20 cellular contexts compared by ENCODE assay signal in genomic region chr17:10177131-10177920, GRCh38. TPM values are rescaled to one million over a fixed set of nuclear protein-coding genes. Genes with fewer than 3 reads are reported as not detected.
DNase-seq lines count a peak whose midpoint lies in the region; ATAC-seq and TF ChIP-seq lines count a peak whose summit lies in the region.
"Had no signal": no experiment of that assay in that cellular context is flagged by ENCODE, and none has a peak within 500 bp of the region (broad histone marks: within the 10 kb centered on the region; RNA-seq: fewer than 3 reads in every experiment).

No MANE protein-coding gene starts in this region.

- H3K9me3 Mint-ChIP-seq in HFFc6, result no peaks in the 10 kb centered on the region; the same call in 1 of the 2 replicates
- H3K9me3 Mint-ChIP-seq in brain, result peaks cover 4 to 8% (median 5%) of the 10 kb centered on the region in 5 experiments
- H3K9me3 Mint-ChIP-seq: CD8-positive, alpha-beta T cell; naive B cell had no signal

- H4K91ac ChIP-seq in mesenchymal stem cell (ENCODE audit: low read length), result no peak overlapping the region

- intact Hi-C loops in spleen (cut with DNase I; ENCODE audit: low total_unique reads), result no loop called here
- intact Hi-C loops in thyroid gland (cut with DNase I), result no loop called here

- H3K36me3 Mint-ChIP-seq in HFFc6 (ENCODE audit: low read depth) (peaks cover 6% of the 10 kb centered on the region), brain (peaks cover 2% of the 10 kb centered on the region)
- H3K36me3 Mint-ChIP-seq: activated CD8-positive, alpha-beta memory T cell treated with anti-CD3 and anti-CD28 coated beads, Interleukin-2, amount 10 ng/mL, durations not matched to agents 7 days and 5 days; CD8-positive, alpha-beta T cell; naive B cell had no signal

- H3K27me3 Mint-ChIP-seq in HFFc6 (ENCODE audit: insufficient read depth), result no peaks in the 10 kb centered on the region; the same call in 1 of the 2 replicates
- H3K27me3 Mint-ChIP-seq in brain, result no peaks in the 10 kb centered on the region
- H3K27me3 Mint-ChIP-seq: activated CD8-positive, alpha-beta memory T cell treated with anti-CD3 and anti-CD28 coated beads, Interleukin-2, amount 10 ng/mL, durations not matched to agents 7 days and 5 days; naive B cell had no signal

- peak overlapping the region in 1 of 2 experiments; percentile 56 for H3K23ac ChIP-seq in mesenchymal stem cell (ENCODE audit: low read length in 2 of 2)

- no peak overlapping the region for H2AK5ac ChIP-seq in mesenchymal stem cell (ENCODE audit: low read length, severe bottlenecking)

- H3K4me2 ChIP-seq in mesenchymal stem cell (ENCODE audit: low read length, poor library complexity, severe bottlenecking), result no peak overlapping the region

- H3K27me3 ChIP-seq in mesenchymal stem cell (ENCODE audit: control insufficient read depth in 1 of 2, insufficient read depth in 1 of 2, low read length in 2 of 2) (no peaks in the 10 kb centered on the region), spleen (replicated peaks in 1 of 7) (no peaks in the 10 kb centered on the region), thyroid gland (no peaks in the 10 kb centered on the region), BE2C (no peaks in the 10 kb centered on the region)
- H3K27me3 ChIP-seq: dorsolateral prefrontal cortex, sigmoid colon, suprapubic skin had no signal

- TF ChIP-seq POLR2A in spleen (IDR thresholded peaks at IDR 0.05), result no peak
- no peak for TF ChIP-seq POLR2A in thyroid gland (IDR thresholded peaks at IDR 0.05)

- H2BK120ac ChIP-seq in mesenchymal stem cell (ENCODE audit: low read depth, low read length), result no peak overlapping the region

- TF ChIP-seq CTCF in HFFc6 (IDR thresholded peaks at IDR 0.05), result no peak
- TF ChIP-seq CTCF in brain (conservative IDR thresholded peaks at IDR 0.05), result no peak
- TF ChIP-seq CTCF in spleen (IDR thresholded peaks at IDR 0.05 in 8 of 11, conservative IDR thresholded peaks at IDR 0.05 in 3 of 11), result no peak
- TF ChIP-seq CTCF in thyroid gland (IDR thresholded peaks at IDR 0.05), result no peak
- no peak for TF ChIP-seq CTCF in BE2C (IDR thresholded peaks at IDR 0.05; ENCODE audit: low read depth, low read length)

- peak overlapping the region; percentile 56 for H3K4me3 Mint-ChIP-seq in HFFc6
- peak overlapping the region in 1 of 5 experiments; percentile 4 for H3K4me3 Mint-ChIP-seq in brain
- H3K4me3 Mint-ChIP-seq: activated CD8-positive, alpha-beta memory T cell treated with anti-CD3 and anti-CD28 coated beads, Interleukin-2, amount 10 ng/mL, durations not matched to agents 7 days and 5 days; CD8-positive, alpha-beta T cell; T-helper 17 cell had no signal

- ATAC-seq in HG03280 (IDR thresholded peaks at IDR 0.05; ENCODE audit: unreplicated experiment), result no peak
- ATAC-seq: activated CD8-positive, alpha-beta memory T cell treated with anti-CD3 and anti-CD28 coated beads, Interleukin-2, amount 10 ng/mL, durations not matched to agents 7 days and 5 days; CD8-positive, alpha-beta T cell; T-helper 17 cell had no signal

- H3K4me1 ChIP-seq in mesenchymal stem cell (ENCODE audit: control insufficient read depth, insufficient read depth, low read depth, low read length), result peaks cover 16% of the 10 kb centered on the region
- H3K4me1 ChIP-seq in spleen, result peaks cover 8 to 81% (median 21%) of the 10 kb centered on the region in 6 donors
- no peaks in the 10 kb centered on the region for H3K4me1 ChIP-seq in thyroid gland
- H3K4me1 ChIP-seq in BE2C, result no peaks in the 10 kb centered on the region

- H2BK12ac ChIP-seq in mesenchymal stem cell (ENCODE audit: low read length in 2 of 2), result no peak overlapping the region

- H3K9me3 ChIP-seq in mesenchymal stem cell (ENCODE audit: control insufficient read depth, low read length), result no peaks in the 10 kb centered on the region
- H3K9me3 ChIP-seq in spleen, result no peaks in the 10 kb centered on the region
- H3K9me3 ChIP-seq in thyroid gland, result no peaks in the 10 kb centered on the region
- H3K9me3 ChIP-seq in BE2C, result no peaks in the 10 kb centered on the region
- H3K9me3 ChIP-seq: heart left ventricle, sigmoid colon, suprapubic skin had no signal

- DNase-seq in HFFc6, result no peak
- DNase-seq in mesenchymal stem cell, result no peak
- DNase-seq in spleen, result peak; percentile 10
- no peak for DNase-seq in thyroid gland
- no peak for DNase-seq in BE2C
- DNase-seq: activated CD4-positive, alpha-beta T cell treated with anti-CD3 and anti-CD28 coated beads for 48 hours; activated CD8-positive, alpha-beta memory T cell treated with anti-CD3 and anti-CD28 coated beads, Interleukin-2, amount 10 ng/mL, durations not matched to agents 7 days and 5 days; activated naive CD4-positive, alpha-beta T cell treated with anti-CD3 and anti-CD28 coated beads, Interleukin-2, amount 50 U/mL, for 16 hours; CD8-positive, alpha-beta T cell; central memory CD4-positive, alpha-beta T cell; naive B cell; NCI-H1436 treated with DMSO at 0.1 percent for 48 hours; sigmoid colon; T-helper 17 cell had no signal

- H3K18ac ChIP-seq in mesenchymal stem cell (ENCODE audit: low read depth in 1 of 2, low read length in 2 of 2), result no peak overlapping the region

- H2BK5ac ChIP-seq in mesenchymal stem cell (ENCODE audit: low read depth, low read length, poor library complexity, severe bottlenecking), result no peak overlapping the region

- H3K14ac ChIP-seq in mesenchymal stem cell (ENCODE audit: low read length in 2 of 2), result peak overlapping the region in 1 of 2 experiments; percentile 7

- H3K4me3 ChIP-seq in mesenchymal stem cell (ENCODE audit: insufficient read depth in 1 of 2, low read depth in 1 of 2, low read length in 2 of 2) (no peak overlapping the region), spleen (no peak overlapping the region), thyroid gland (replicated peaks in 1 of 3) (no peak overlapping the region), BE2C (ENCODE audit: low read depth, low read length) (no peak overlapping the region)
- H3K4me3 ChIP-seq: dorsolateral prefrontal cortex, heart left ventricle, MG63, sigmoid colon, suprapubic skin had no signal

- H3K36me3 ChIP-seq in mesenchymal stem cell (ENCODE audit: control insufficient read depth in 1 of 2, insufficient read depth in 2 of 2, low read depth in 1 of 2, low read length in 2 of 2), result no peaks in the 10 kb centered on the region
- no peaks in the 10 kb centered on the region for H3K36me3 ChIP-seq in spleen
- no peaks in the 10 kb centered on the region for H3K36me3 ChIP-seq in thyroid gland
- H3K36me3 ChIP-seq in BE2C, result no peaks in the 10 kb centered on the region
- H3K36me3 ChIP-seq: heart left ventricle, MG63, sigmoid colon, suprapubic skin had no signal

- peak overlapping the region; percentile 81 for H3K9ac ChIP-seq in mesenchymal stem cell (ENCODE audit: low read length)

- WGBS in mesenchymal stem cell, result 66% methylated on average over 6 of the region's 7 CpGs
- WGBS in spleen, 5 donors, result 81 to 89% (median 84%) methylated on average over 7 of the region's 7 CpGs
- WGBS in thyroid gland, 2 donors, result 65 to 70% methylated on average over 7 of the region's 7 CpGs

- H2BK15ac ChIP-seq in mesenchymal stem cell (ENCODE audit: low read depth, poor library complexity, severe bottlenecking), result peak overlapping the region; percentile 62

- H2AFZ ChIP-seq in mesenchymal stem cell (ENCODE audit: low read depth, low read length), result no peak overlapping the region

- peak overlapping the region; percentile 7 for H4K8ac ChIP-seq in mesenchymal stem cell (ENCODE audit: low read length)

- H3K27ac ChIP-seq in mesenchymal stem cell (ENCODE audit: low read length, poor library complexity, severe bottlenecking), result no peak overlapping the region
- no peak overlapping the region for H3K27ac ChIP-seq in spleen
- no peak overlapping the region for H3K27ac ChIP-seq in thyroid gland
- H3K27ac ChIP-seq: heart left ventricle, sigmoid colon, suprapubic skin had no signal

- H3K4me1 Mint-ChIP-seq in HFFc6 (ENCODE audit: low read depth), result peaks cover 63% of the 10 kb centered on the region
- peaks cover 38% of the 10 kb centered on the region for H3K4me1 Mint-ChIP-seq in brain
- H3K4me1 Mint-ChIP-seq: activated CD8-positive, alpha-beta memory T cell treated with anti-CD3 and anti-CD28 coated beads, Interleukin-2, amount 10 ng/mL, durations not matched to agents 7 days and 5 days; T-helper 17 cell had no signal

- no peak overlapping the region for H3K4ac ChIP-seq in mesenchymal stem cell (ENCODE audit: low read depth in 1 of 2, low read length in 2 of 2)

- peaks cover 13% of the 10 kb centered on the region for H3K79me1 ChIP-seq in mesenchymal stem cell (replicated peaks; ENCODE audit: low read length, poor library complexity, severe bottlenecking)

- H3K27ac Mint-ChIP-seq in HFFc6, result peak overlapping the region; percentile 84
- peak overlapping the region in 4 of 5 experiments; percentile 15 to 86 (median 74) for H3K27ac Mint-ChIP-seq in brain
- H3K27ac Mint-ChIP-seq: activated CD8-positive, alpha-beta memory T cell treated with anti-CD3 and anti-CD28 coated beads, Interleukin-2, amount 10 ng/mL, durations not matched to agents 7 days and 5 days; CD8-positive, alpha-beta T cell; T-helper 17 cell had no signal

RNA-seq across cellular contexts. Expression of gene GAS7, which starts 21.1 kb away (rescaled TPM):
- 1 to 10 TPM; 1.4 to 7.4 (median 3.1) TPM for total RNA-seq in HFFc6 (2021; fragmentation: NEBNext Ultra II Directional; extraction: Animal tissue kit (Norgen Biotek cat#: 25700))
- polyA plus RNA-seq in brain (ENCODE audit: insufficient read depth, low read depth, low replicate concordance), result 60.2 TPM
- polyA plus RNA-seq in mesenchymal stem cell (2013, experiment 1 of 2), result 20.4 TPM
- 21.6 TPM for polyA plus RNA-seq in mesenchymal stem cell (2013, experiment 2 of 2)
- 100 to 1,000 TPM in 3 of 7 donors, 10 to 100 TPM in 4; 47.4 to 127 (median 83.0) TPM for total RNA-seq in spleen
- 10 to 100 TPM in 1 of 3 donors, 1 to 10 TPM in 2; 4.1 to 16.8 (median 4.4) TPM for polyA plus RNA-seq in spleen
- total RNA-seq in thyroid gland, result 10 to 100 TPM in 3 of 4 donors, 1 to 10 TPM in 1; 7.5 to 30.3 (median 24.1) TPM
- 0.19 TPM for polyA plus RNA-seq in BE2C (2012; ENCODE audit: insufficient read depth, insufficient read length, low read depth)
